ENCODE assay signal across 8 cellular contexts in genomic region chr15:72475674-72476073, GRCh38. TPM values are rescaled to one million over a fixed set of nuclear protein-coding genes. Genes with fewer than 3 reads are reported as not detected.
DNase-seq lines count a peak whose midpoint lies in the region; ATAC-seq and TF ChIP-seq lines count a peak whose summit lies in the region.

No MANE protein-coding gene starts in this region.

- H3K23me2 ChIP-seq in H9 (ENCODE audit: insufficient read length, low read depth, low read length, poor library complexity, severe bottlenecking), result peaks cover 5% of the 10 kb centered on the region

- H3K9me3 Mint-ChIP-seq in H9, result no peaks in the 10 kb centered on the region
- H3K9me3 Mint-ChIP-seq in activated CD4-positive, alpha-beta memory T cell treated with anti-CD3 and anti-CD28 coated beads, Interleukin-2, amount 10 ng/mL, durations not matched to agents 7 days and 5 days, result no peaks in the 10 kb centered on the region

- H2BK15ac ChIP-seq in H9 (ENCODE audit: low read depth, low read length), result no peak overlapping the region

- H3K27me3 ChIP-seq in H9 (ENCODE audit: insufficient read depth, low read length) (no peaks in the 10 kb centered on the region), right cardiac atrium (ENCODE audit: control insufficient read depth, insufficient read depth) (no peaks in the 10 kb centered on the region), skeletal muscle tissue (ENCODE audit: control insufficient read depth in 3 of 3, insufficient read depth in 3 of 3, low read length in 3 of 3) (no peaks in the 10 kb centered on the region)

- no peak overlapping the region for H3K23ac ChIP-seq in H9 (ENCODE audit: insufficient read length, low read depth, low read length)

- H3K14ac ChIP-seq in H9 (ENCODE audit: insufficient read depth, low read length), result no peak overlapping the region

- DNase-seq in H9 (no peak), right cardiac atrium (no peak), T1000 (lab: John Stamatoyannopoulos, UW) (no peak), DMS153 (lab: John Stamatoyannopoulos, UW) (no peak)
- DNase-seq in activated CD4-positive, alpha-beta memory T cell treated with anti-CD3 and anti-CD28 coated beads, Interleukin-2, amount 10 ng/mL, durations not matched to agents 7 days and 5 days, result no peak

- peak overlapping the region; percentile 81 for H3K4me2 ChIP-seq in H9 (ENCODE audit: insufficient read depth, insufficient read length, low read length)

- H3K36me3 Mint-ChIP-seq in H9 (ENCODE audit: insufficient read depth in 1 of 3, low read depth in 3 of 3), result peaks cover 30 to 46% (median 40%) of the 10 kb centered on the region in 3 experiments
- H3K36me3 Mint-ChIP-seq in activated CD4-positive, alpha-beta memory T cell treated with anti-CD3 and anti-CD28 coated beads, Interleukin-2, amount 10 ng/mL, durations not matched to agents 7 days and 5 days (ENCODE audit: low read depth), result peaks cover 46% of the 10 kb centered on the region

- no peak overlapping the region for H3K27ac ChIP-seq in H9 (ENCODE audit: insufficient read length, low read depth, low read length)
- peak overlapping the region; percentile 94 for H3K27ac ChIP-seq in right cardiac atrium (ENCODE audit: low read length)
- peak overlapping the region; percentile 99 for H3K27ac ChIP-seq in skeletal muscle tissue (ENCODE audit: low read depth, low read length)

- CTCF ChIA-PET in activated CD4-positive, alpha-beta memory T cell treated with anti-CD3 and anti-CD28 coated beads, Interleukin-2, amount 10 ng/mL, durations not matched to agents 7 days and 5 days (lab: Charles Lee), result interaction anchor here (0.8 to 2.3 kb wide), 3 partner anchors 13 to 195 kb away, joined by 3 to 16 read pairs (median 4); no protein-coding TSS in a partner anchor

- H4K20me1 ChIP-seq in H9 (ENCODE audit: control insufficient read depth, insufficient read depth, insufficient read length), result no peaks in the 10 kb centered on the region

- TF ChIP-seq CTCF in H9 (conservative IDR thresholded peaks at IDR 0.05), result no peak

- peaks cover 13 to 20% of the 10 kb centered on the region in 2 experiments for H3K4me1 Mint-ChIP-seq in H9
- H3K4me1 Mint-ChIP-seq in activated CD4-positive, alpha-beta memory T cell treated with anti-CD3 and anti-CD28 coated beads, Interleukin-2, amount 10 ng/mL, durations not matched to agents 7 days and 5 days, result peaks cover 48% of the 10 kb centered on the region

- H4K8ac ChIP-seq in H9 (replicated peaks; ENCODE audit: insufficient read length, low read depth, low read length), result no peak overlapping the region

- H3K4me3 Mint-ChIP-seq in H9, result peak overlapping the region; percentile 97 to 98
- peak overlapping the region; percentile 91 for H3K4me3 Mint-ChIP-seq in activated CD4-positive, alpha-beta memory T cell treated with anti-CD3 and anti-CD28 coated beads, Interleukin-2, amount 10 ng/mL, durations not matched to agents 7 days and 5 days

- H2AK5ac ChIP-seq in H9 (ENCODE audit: insufficient read length, low read length), result no peak overlapping the region

- no peak overlapping the region for H3K18ac ChIP-seq in H9 (ENCODE audit: insufficient read length, low read depth, low read length)

- H3K79me1 ChIP-seq in H9 (ENCODE audit: insufficient read depth, low read depth, low read length, poor library complexity, severe bottlenecking), result peaks cover 4% of the 10 kb centered on the region

- H3K9me3 ChIP-seq in H9 (ENCODE audit: control insufficient read depth, low read depth, low read length), result no peaks in the 10 kb centered on the region
- H3K9me3 ChIP-seq in right cardiac atrium (ENCODE audit: control insufficient read depth, low read length), result no peaks in the 10 kb centered on the region
- no peaks in the 10 kb centered on the region for H3K9me3 ChIP-seq in skeletal muscle tissue (ENCODE audit: control insufficient read depth in 3 of 3, low read length in 3 of 3)

- intact Hi-C loops in right cardiac atrium (cut with DNase I), result no loop called here

- no peak overlapping the region for H3K56ac ChIP-seq in H9 (ENCODE audit: insufficient read length, low read depth, low read length)

- H3K27ac Mint-ChIP-seq in H9, result peak overlapping the region; percentile 98 to 99 (median 99); a peak in 5 of 7 replicates
- H3K27ac Mint-ChIP-seq in activated CD4-positive, alpha-beta memory T cell treated with anti-CD3 and anti-CD28 coated beads, Interleukin-2, amount 10 ng/mL, durations not matched to agents 7 days and 5 days, result peak overlapping the region; percentile 95

- H3K27me3 Mint-ChIP-seq in H9 (ENCODE audit: low read depth), result no peaks in the 10 kb centered on the region
- no peaks in the 10 kb centered on the region for H3K27me3 Mint-ChIP-seq in activated CD4-positive, alpha-beta memory T cell treated with anti-CD3 and anti-CD28 coated beads, Interleukin-2, amount 10 ng/mL, durations not matched to agents 7 days and 5 days

- H2BK120ac ChIP-seq in H9 (ENCODE audit: low read depth, low read length, poor library complexity, severe bottlenecking), result no peak overlapping the region

- peaks cover 0 to 8% (median 2%) of the 10 kb centered on the region in 3 donors for H3K36me3 ChIP-seq in skeletal muscle tissue (ENCODE audit: control insufficient read depth in 3 of 3, insufficient read depth in 3 of 3, low read length in 3 of 3)

- no peak overlapping the region for H3K4ac ChIP-seq in H9 (ENCODE audit: low read depth, low read length)

- H3K4me3 ChIP-seq in right cardiac atrium (ENCODE audit: low read length), result peak overlapping the region; percentile 64
- H3K4me3 ChIP-seq in skeletal muscle tissue (ENCODE audit: low read length in 3 of 3), result peak overlapping the region; percentile 76 to 97 (median 94)

- H3T11ph ChIP-seq in H9 (ENCODE audit: low read length), result no peak overlapping the region

- H3K9ac ChIP-seq in H9 (ENCODE audit: extremely low read depth, insufficient read length, low read length), result peak overlapping the region; percentile 80
- H3K9ac ChIP-seq in skeletal muscle tissue (ENCODE audit: low read depth in 1 of 3, low read length in 3 of 3), result peak overlapping the region; percentile 98 to 100 (median 100)

- H2BK5ac ChIP-seq in H9 (ENCODE audit: insufficient read length, low read length), result no peak overlapping the region

- ATAC-seq in right cardiac atrium, result no peak
- ATAC-seq in GM18502 (IDR thresholded peaks at IDR 0.05; ENCODE audit: poor library complexity, unreplicated experiment), result no peak
- ATAC-seq in HG02610 (IDR thresholded peaks at IDR 0.05; ENCODE audit: unreplicated experiment), result no peak

- no peak overlapping the region for H2BK20ac ChIP-seq in H9 (ENCODE audit: low read depth, low read length, poor library complexity, severe bottlenecking)

- no peak overlapping the region for H2BK12ac ChIP-seq in H9 (ENCODE audit: insufficient read length, low read depth, low read length)

- H4K5ac ChIP-seq in H9 (ENCODE audit: insufficient read length, low read depth, low read length), result no peak overlapping the region

- H4K91ac ChIP-seq in H9 (ENCODE audit: insufficient read length, low read depth, low read length), result no peak overlapping the region

- POLR2A ChIA-PET in activated CD4-positive, alpha-beta memory T cell treated with anti-CD3 and anti-CD28 coated beads, Interleukin-2, amount 10 ng/mL, durations not matched to agents 7 days and 5 days (lab: Charles Lee), result interaction anchor here (0.8 to 4.3 kb wide), 13 partner anchors 8 to 248 kb away, joined by 3 to 86 read pairs (median 5); partner anchors contain the start of gene HEXA

- no peak overlapping the region for H2AFZ ChIP-seq in H9 (ENCODE audit: low read length)

- peaks cover 42% of the 10 kb centered on the region; the same call in 1 of the 2 replicates for H3K79me2 ChIP-seq in H9 (ENCODE audit: insufficient read depth, low read length)

- H3K4me1 ChIP-seq in H9 (ENCODE audit: insufficient read depth, low read length) (0 out of 2 replicates have a peak, but pooled peaks cover 3% of the 10 kb centered on the region), right cardiac atrium (ENCODE audit: control insufficient read depth, insufficient read depth, low read length) (peaks cover 2% of the 10 kb centered on the region), skeletal muscle tissue (ENCODE audit: control insufficient read depth in 3 of 3, insufficient read depth in 3 of 3, low read length in 3 of 3) (peaks cover 18 to 26% (median 25%) of the 10 kb centered on the region in 3 donors)

- WGBS in H9 (ENCODE audit: extremely low coverage, insufficient read length, low lambda C conversion rate), result no CpG with 5 or more reads among the region's 2 CpGs
- 4% methylated on average over 2 of the region's 2 CpGs for WGBS in right cardiac atrium

RNA-seq across cellular contexts. Expression of gene ARIH1, which starts 1.5 kb away (rescaled TPM):
- total RNA-seq in H9 (2021), result 158 and 161 TPM in 2 replicates
- 100 to 1,000 TPM; 133 to 138 TPM for total RNA-seq in activated CD4-positive, alpha-beta memory T cell treated with anti-CD3 and anti-CD28 coated beads, Interleukin-2, amount 10 ng/mL, durations not matched to agents 7 days and 5 days
- 100 to 1,000 TPM; 147 to 159 (median 153) TPM for total RNA-seq in right cardiac atrium
- 30.5 TPM for polyA plus RNA-seq in right cardiac atrium
- 27.1 TPM for total RNA-seq in skeletal muscle tissue
